ENCODE assay signal across 1 cellular context in the genomic region with DNA sequence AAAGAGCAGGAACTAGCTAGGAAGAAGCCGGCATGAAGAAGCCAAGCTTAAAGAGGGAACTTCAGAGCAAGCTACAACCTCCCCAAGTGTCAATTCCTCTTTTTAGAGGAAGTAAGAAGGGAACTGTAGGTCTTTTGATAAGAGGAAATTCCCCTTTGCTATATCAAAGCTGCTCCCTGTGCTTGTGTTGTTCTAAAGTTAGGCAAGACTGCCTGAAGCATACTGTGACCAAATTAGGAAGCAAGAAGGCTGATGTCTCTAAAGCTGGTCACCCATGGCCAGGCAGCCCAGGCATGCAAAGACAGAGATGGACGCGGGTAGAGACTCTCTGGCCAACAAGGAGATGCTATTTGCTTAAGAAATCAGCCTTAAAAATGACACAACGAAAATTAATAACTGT.
TF ChIP-seq lines count a peak whose summit lies in the region.

No MANE protein-coding gene starts in this region.

TF ChIP-seq in H1, 55 proteins besides CTCF, POLR2A, EP300 and RAD21 (continued from another document):
- TF ChIP-seq HDAC2 (IDR thresholded peaks at IDR 0.05; ENCODE audit: borderline replicate concordance in 1 of 2, low read depth in 2 of 2, low read length in 2 of 2) (no peak), SRF (IDR thresholded peaks at IDR 0.05; ENCODE audit: low read depth, low read length) (0 out of 2 replicates have a peak, but pooled peaks have one; percentile 3), CEBPB (IDR thresholded peaks at IDR 0.05; ENCODE audit: low read depth, low read length) (no peak)
